In the genomic region with DNA sequence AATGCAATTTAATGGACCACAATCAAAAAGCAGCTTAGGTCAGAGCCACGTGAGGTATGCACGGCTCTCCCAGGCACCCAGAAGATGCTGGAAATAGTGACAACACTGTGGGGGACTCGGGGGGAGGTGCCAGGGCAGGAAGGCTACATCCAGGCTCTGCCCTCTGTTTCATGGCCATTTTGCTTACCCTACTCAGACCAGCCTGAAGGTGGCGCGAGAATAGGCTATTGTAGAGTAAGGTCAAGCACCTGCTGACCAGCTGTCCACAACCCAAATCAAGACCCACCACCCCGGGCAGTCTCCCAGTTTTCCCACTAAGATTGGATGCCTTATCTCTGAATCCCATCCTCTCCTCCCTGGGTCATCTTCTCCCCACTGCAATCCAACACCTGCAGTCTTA, we compare ENCODE assay signal across 13 cellular contexts.
DNase-seq lines count a peak whose midpoint lies in the region; ATAC-seq and TF ChIP-seq lines count a peak whose summit lies in the region.
"Had no signal": no experiment of that assay in that cellular context is flagged by ENCODE, and none has a peak within 500 bp of the region (broad histone marks: within the 10 kb centered on the region; RNA-seq: fewer than 3 reads in every experiment).

No MANE protein-coding gene starts in this region.

- peaks cover 5% of the 10 kb centered on the region for H3K27me3 Mint-ChIP-seq in MCF 10A (ENCODE audit: insufficient read depth, unreplicated experiment)

- no peaks in the 10 kb centered on the region for H3K4me1 Mint-ChIP-seq in MCF 10A (ENCODE audit: insufficient read depth, unreplicated experiment)

- 51 to 82% methylated on average over 1 to 4 of the region's 6 CpGs for WGBS in gastroesophageal sphincter (ENCODE audit: low coverage in 1 of 2), 2 donors

- H3K36me3 Mint-ChIP-seq in MCF 10A (ENCODE audit: insufficient read depth, unreplicated experiment): no peaks in the 10 kb centered on the region

- BruUV-seq in MCF 10A (replicated peaks; lab: Mats Ljungman, UMichigan) (no TSS peak), Panc1 (replicated peaks; lab: Mats Ljungman, UMichigan) (no TSS peak)

- H3K4me1 ChIP-seq in breast epithelium (no peaks in the 10 kb centered on the region), Panc1 (ENCODE audit: control insufficient read depth, insufficient read depth, low read length) (no peaks in the 10 kb centered on the region), gastroesophageal sphincter (no peaks in the 10 kb centered on the region)
- H3K4me1 ChIP-seq: spleen had no signal

- TF ChIP-seq POLR2A in breast epithelium (IDR thresholded peaks at IDR 0.05) (no peak), gastroesophageal sphincter (IDR thresholded peaks at IDR 0.05) (no peak)

- TF ChIP-seq CTCF in MCF 10A (IDR thresholded peaks at IDR 0.05; ENCODE audit: unreplicated experiment) (no peak), breast epithelium (IDR thresholded peaks at IDR 0.05) (no peak), Panc1 (IDR thresholded peaks at IDR 0.05) (no peak; the same call in 1 of the 2 replicates), fibroblast of the aortic adventitia (IDR thresholded peaks at IDR 0.05; ENCODE audit: insufficient read depth, low read length) (peak; percentile 10), gastroesophageal sphincter (IDR thresholded peaks at IDR 0.05) (no peak)

- no peak overlapping the region for H3K27ac Mint-ChIP-seq in MCF 10A (ENCODE audit: low read depth, unreplicated experiment)
- H3K27ac Mint-ChIP-seq: T-helper 2 cell treated with Interferon-gamma antibody and Interleukin-4, amounts not matched to agents 5 μg/mL and 100 μg/mL, for 36 hours had no signal

- TF ChIP-seq EP300 in gastroesophageal sphincter (IDR thresholded peaks at IDR 0.05): no peak

- in situ Hi-C loops in Panc1 (cut with HindIII; ENCODE audit: low pct_unique_long_range_greater_than_20kb, low sequenced_read_pairs): no loop called here

- POLR2A ChIA-PET in MCF 10A (lab: Yijun Ruan, JAX): no interaction called here
- POLR2A ChIA-PET in Panc1 (lab: Charles Lee): no interaction called here

- ATAC-seq in Panc1: peak; percentile 72
- no peak for ATAC-seq in gastroesophageal sphincter

- no peak overlapping the region for H3K4me3 Mint-ChIP-seq in MCF 10A (ENCODE audit: unreplicated experiment)
- H3K4me3 Mint-ChIP-seq: T-helper 2 cell treated with Interferon-gamma antibody and Interleukin-4, amounts not matched to agents 5 μg/mL and 100 μg/mL, for 36 hours had no signal

- H3K36me3 ChIP-seq in breast epithelium (no peaks in the 10 kb centered on the region), Panc1 (ENCODE audit: control insufficient read depth, insufficient read depth, low read length) (no peaks in the 10 kb centered on the region), gastroesophageal sphincter (no peaks in the 10 kb centered on the region), MG63 (no peaks in the 10 kb centered on the region)
- H3K36me3 ChIP-seq: spleen had no signal

- H3K9me3 Mint-ChIP-seq in MCF 10A (ENCODE audit: unreplicated experiment): no peaks in the 10 kb centered on the region
- H3K9me3 Mint-ChIP-seq: T-helper 2 cell treated with Interferon-gamma antibody and Interleukin-4, amounts not matched to agents 5 μg/mL and 100 μg/mL, for 36 hours had no signal

- H3K4me3 ChIP-seq in breast epithelium: no peak overlapping the region
- H3K4me3 ChIP-seq in Panc1 (ENCODE audit: low read depth in 2 of 2, low read length in 2 of 2): no peak overlapping the region
- no peak overlapping the region for H3K4me3 ChIP-seq in fibroblast of the aortic adventitia (ENCODE audit: low read depth, low read length)
- no peak overlapping the region for H3K4me3 ChIP-seq in gastroesophageal sphincter
- no peak overlapping the region for H3K4me3 ChIP-seq in MG63
- H3K4me3 ChIP-seq: spleen had no signal

- CTCF ChIA-PET in MCF 10A (lab: Yijun Ruan, JAX) (interaction anchor here (0.6 to 2.2 kb wide), 4 partner anchors 27 to 1937 kb away, joined by 3 to 11 read pairs (median 4); no protein-coding TSS in a partner anchor), Panc1 (lab: Charles Lee) (no interaction called here)

- H3K9me3 ChIP-seq in breast epithelium (no peaks in the 10 kb centered on the region), Panc1 (ENCODE audit: control insufficient read depth, insufficient read depth, low read depth, low read length) (no peaks in the 10 kb centered on the region), gastroesophageal sphincter (no peaks in the 10 kb centered on the region), MG63 (no peaks in the 10 kb centered on the region)
- H3K9me3 ChIP-seq: spleen had no signal

- peak; percentile 12 for DNase-seq in MCF 10A (ENCODE audit: unreplicated experiment)
- no peak for DNase-seq in breast epithelium (ENCODE audit: low spot score in 2 of 2)
- no peak for DNase-seq in Panc1 (ENCODE audit: low read depth, low spot score)
- DNase-seq in fibroblast of the aortic adventitia (ENCODE audit: low read depth): no peak
- no peak for DNase-seq in activated CD4-positive, alpha-beta T cell treated with anti-CD3 and anti-CD28 coated beads, Interleukin-2, amount 50 U/mL, for 1 hour
- DNase-seq in caudate nucleus (lab: John Stamatoyannopoulos, UW): no peak
- DNase-seq in MG63: no peak
- DNase-seq: activated T-cell treated with anti-CD3 and anti-CD28 coated beads, Interleukin-2, amount 50 U/mL, for 48 hours; head of caudate nucleus; NCI-H748 treated with DMSO at 0.1 percent for 48 hours; spleen had no signal

- H3K27me3 ChIP-seq in breast epithelium (no peaks in the 10 kb centered on the region), Panc1 (ENCODE audit: control insufficient read depth, insufficient read depth, low read length) (no peaks in the 10 kb centered on the region), gastroesophageal sphincter (no peaks in the 10 kb centered on the region), MG63 (no peaks in the 10 kb centered on the region)
- H3K27me3 ChIP-seq: spleen had no signal

- H3K27ac ChIP-seq in breast epithelium (no peak overlapping the region), Panc1 (ENCODE audit: low read length) (no peak overlapping the region), gastroesophageal sphincter (no peak overlapping the region), caudate nucleus (ENCODE audit: low read depth, low read length) (no peak overlapping the region)
- H3K27ac ChIP-seq: spleen had no signal

- intact Hi-C loops in MCF 10A (cut with micrococcal nuclease) (loop anchor here (10.0 kb wide), 1 partner anchor 103 kb away; no protein-coding TSS in a partner anchor), breast epithelium (cut with DNase I; ENCODE audit: low total_unique reads) (no loop called here), Panc1 (cut with micrococcal nuclease; ENCODE audit: unreplicated experiment) (no loop called here)
